8 cellular contexts compared by ENCODE assay signal in the genomic region with DNA sequence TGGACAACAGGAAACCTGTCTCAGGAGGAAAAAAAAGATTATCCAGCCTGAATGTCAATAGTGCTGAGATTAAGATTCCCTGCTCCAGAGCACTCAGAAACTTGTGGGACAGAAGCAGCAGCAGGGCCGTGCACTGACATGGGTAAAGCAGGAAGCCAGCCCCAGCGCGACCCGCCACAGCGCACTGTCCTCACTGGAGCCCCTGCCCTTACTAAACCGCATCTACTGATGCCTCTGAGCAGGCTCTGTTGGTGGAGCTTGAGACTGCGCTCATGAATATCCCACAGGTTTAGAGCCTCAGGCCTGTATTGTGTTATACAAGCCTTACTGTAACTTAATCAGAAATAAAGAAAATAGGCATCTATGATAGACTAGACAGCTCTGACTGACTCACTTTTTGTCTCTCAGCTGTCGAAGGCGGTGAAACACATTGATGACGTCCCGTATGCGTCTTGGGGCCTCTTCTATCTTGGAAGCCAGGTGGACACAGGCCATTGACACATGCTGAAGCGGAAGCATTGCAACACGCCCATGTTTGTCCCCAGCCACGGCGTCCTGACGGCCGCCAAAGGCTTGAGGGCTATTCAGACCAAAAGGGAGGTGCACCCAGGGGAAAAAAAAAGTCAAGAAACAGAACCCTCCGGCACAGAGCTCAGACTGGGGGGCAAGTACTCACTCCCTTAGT. TPM values are rescaled to one million over a fixed set of nuclear protein-coding genes. Genes with fewer than 3 reads are reported as not detected.
A peak's percentile ranks its signal among the peaks of the same experiment; 100 is the strongest.
DNase-seq lines count a peak whose midpoint lies in the region; ATAC-seq and TF ChIP-seq lines count a peak whose summit lies in the region.

No MANE protein-coding gene starts in this region.

- no peaks in the 10 kb centered on the region for H3F3A ChIP-seq in PC-3 (ENCODE audit: low read length, unreplicated experiment)

- H3K9me2 ChIP-seq in PC-3 (replicated peaks; ENCODE audit: low read length): no peaks in the 10 kb centered on the region

- POLR2A ChIA-PET in PC-3 (lab: Charles Lee; ENCODE audit: unreplicated experiment): no interaction called here

- H3K27ac ChIP-seq in PC-3 (ENCODE audit: low read length) (peak overlapping the region; percentile 58), endodermal cell (ENCODE audit: low read depth, low read length) (no peak overlapping the region), neuronal stem cell (replicated peaks; ENCODE audit: low read length) (no peak overlapping the region)

- WGBS in endodermal cell (ENCODE audit: insufficient coverage in 1 of 2, insufficient read length in 1 of 2), 2 experiments: 74 to 81% methylated on average over 18 to 19 of the region's 19 CpGs
- WGBS in neuronal stem cell (ENCODE audit: extremely low coverage in 2 of 2, insufficient read length in 2 of 2, insufficient replicate concordance in 1 of 2), 2 donors: no CpG with 5 or more reads among the region's 19 CpGs

- CTCF ChIA-PET in PC-3 (lab: Charles Lee): no interaction called here

- no peaks in the 10 kb centered on the region for H3K27me3 Mint-ChIP-seq in endodermal cell (ENCODE audit: insufficient read depth)

- H3K79me2 ChIP-seq in PC-3 (ENCODE audit: low read length): peaks cover 81% of the 10 kb centered on the region

- peak overlapping the region; percentile 98 for H2AK5ac ChIP-seq in neuronal stem cell (ENCODE audit: low read depth, low read length)

- no peak overlapping the region for H3K4ac ChIP-seq in neuronal stem cell (ENCODE audit: low read length)

- TF ChIP-seq CTCF in PC-3 (conservative IDR thresholded peaks at IDR 0.05; ENCODE audit: low read depth, low read length) (no peak), endodermal cell (conservative IDR thresholded peaks at IDR 0.05) (no peak)

- H4K91ac ChIP-seq in neuronal stem cell (ENCODE audit: low read depth, low read length, poor library complexity): no peak overlapping the region

- H3K4me3 ChIP-seq in PC-3 (ENCODE audit: low read length): peak overlapping the region; percentile 94
- peak overlapping the region; percentile 98 for H3K4me3 ChIP-seq in endodermal cell (ENCODE audit: low read length)
- peak overlapping the region; percentile 84 to 98 for H3K4me3 ChIP-seq in neuronal stem cell (ENCODE audit: low read length in 2 of 2)

- peaks cover 4% of the 10 kb centered on the region; the same call in 1 of the 2 replicates for H3K4me1 ChIP-seq in ES-I3 (ENCODE audit: insufficient read depth, low read length)
- H3K4me1 ChIP-seq in PC-3 (ENCODE audit: insufficient read depth, low read length): peaks cover 29% of the 10 kb centered on the region
- H3K4me1 ChIP-seq in endodermal cell (ENCODE audit: control insufficient read depth, insufficient read depth, low read length): peaks cover 20% of the 10 kb centered on the region
- H3K4me1 ChIP-seq in neuronal stem cell (ENCODE audit: control insufficient read depth in 2 of 2, insufficient read depth in 1 of 2, low read depth in 1 of 2, low read length in 2 of 2): peaks cover 11 to 14% of the 10 kb centered on the region in 2 donors

- H3K23ac ChIP-seq in neuronal stem cell (ENCODE audit: low read depth, low read length, poor library complexity): no peak overlapping the region

- H3K9me3 Mint-ChIP-seq in endodermal cell: no peaks in the 10 kb centered on the region

- ATAC-seq in PC-3: no peak
- no peak for ATAC-seq in HG02884 (IDR thresholded peaks at IDR 0.05; ENCODE audit: unreplicated experiment)

- H3K18ac ChIP-seq in neuronal stem cell (ENCODE audit: low read length): no peak overlapping the region

- peaks cover 25% of the 10 kb centered on the region for H3K79me1 ChIP-seq in neuronal stem cell (ENCODE audit: low read depth, low read length)

- H3K14ac ChIP-seq in neuronal stem cell (ENCODE audit: low read length): no peak overlapping the region

- peaks cover 69% of the 10 kb centered on the region for H3K36me3 Mint-ChIP-seq in endodermal cell (ENCODE audit: low read depth)

- H3K27me3 ChIP-seq in PC-3 (ENCODE audit: low read length) (no peaks in the 10 kb centered on the region), endodermal cell (ENCODE audit: control insufficient read depth, insufficient read depth, low read length, poor library complexity, severe bottlenecking) (no peaks in the 10 kb centered on the region), neuronal stem cell (ENCODE audit: control insufficient read depth in 3 of 3, insufficient read depth in 3 of 3, low read depth in 1 of 3, low read length in 3 of 3) (no peaks in the 10 kb centered on the region)

- H2BK120ac ChIP-seq in neuronal stem cell (ENCODE audit: low read depth, low read length): no peak overlapping the region

- peak overlapping the region; percentile 93 for H3K27ac Mint-ChIP-seq in endodermal cell

- H4K20me1 ChIP-seq in PC-3 (ENCODE audit: low read length): 0 out of 2 replicates have a peak, but pooled peaks cover 11% of the 10 kb centered on the region

- peaks cover 25% of the 10 kb centered on the region for H3K4me1 Mint-ChIP-seq in endodermal cell

- H3K4me2 ChIP-seq in PC-3 (ENCODE audit: low read length) (peak overlapping the region; percentile 89), neuronal stem cell (ENCODE audit: insufficient read depth, low read length, poor library complexity, severe bottlenecking) (peak overlapping the region; percentile 90)

- DNase-seq in PC-3 (peak; percentile 65), endodermal cell (no peak), neuronal stem cell (ENCODE audit: low spot score) (no peak), NCI-H2171 (lab: John Stamatoyannopoulos, UW) (no peak)
- DNase-seq in activated CD8-positive, alpha-beta memory T cell treated with anti-CD3 and anti-CD28 coated beads, Interleukin-2, amount 50 U/mL, for 4 hours: no peak
- no peak for DNase-seq in activated CD4-positive, CD25-positive, alpha-beta regulatory T cell (lab: John Stamatoyannopoulos, UW)

- no peak overlapping the region for H2BK12ac ChIP-seq in neuronal stem cell (ENCODE audit: low read length)

- TSS peak; percentile 57 for BruUV-seq in PC-3 (replicated peaks; lab: Mats Ljungman, UMichigan)

- H4K8ac ChIP-seq in neuronal stem cell (ENCODE audit: low read depth, low read length): no peak overlapping the region

- H3K4me3 Mint-ChIP-seq in endodermal cell: peak overlapping the region; percentile 88

- no peak overlapping the region for H2AFZ ChIP-seq in PC-3 (ENCODE audit: low read length)
- no peak overlapping the region for H2AFZ ChIP-seq in neuronal stem cell (ENCODE audit: low read length)

- no peak overlapping the region for H2BK15ac ChIP-seq in neuronal stem cell (ENCODE audit: low read length)

- H3K36me3 ChIP-seq in ES-I3 (ENCODE audit: insufficient read depth, low read length) (peaks cover 37% of the 10 kb centered on the region), PC-3 (ENCODE audit: low read depth, low read length) (peaks cover 47% of the 10 kb centered on the region), endodermal cell (ENCODE audit: control insufficient read depth, insufficient read depth, low read length) (peaks cover 70% of the 10 kb centered on the region), neuronal stem cell (replicated peaks in 1 of 2; ENCODE audit: control insufficient read depth in 2 of 2, insufficient read depth in 2 of 2, low read length in 2 of 2) (peaks cover 50 to 81% of the 10 kb centered on the region in 2 donors)

- H3K9me3 ChIP-seq in ES-I3 (ENCODE audit: control insufficient read depth, insufficient read depth, low read length) (no peaks in the 10 kb centered on the region), PC-3 (ENCODE audit: low read length) (no peaks in the 10 kb centered on the region), endodermal cell (ENCODE audit: control insufficient read depth, low read length) (no peaks in the 10 kb centered on the region), neuronal stem cell (replicated peaks in 1 of 2; ENCODE audit: control insufficient read depth in 2 of 2, insufficient read depth in 1 of 2, low read depth in 1 of 2, low read length in 2 of 2) (peaks cover 0 to 3% of the 10 kb centered on the region in 2 donors)

- no peak overlapping the region for H2BK5ac ChIP-seq in neuronal stem cell (ENCODE audit: low read length)

- intact Hi-C loops in PC-3 (cut with micrococcal nuclease): loop anchor here (2.0 kb wide), 2 partner anchors 21 to 107 kb away; no protein-coding TSS in a partner anchor

- H3K9ac ChIP-seq in ES-I3 (ENCODE audit: low read depth, low read length) (peak overlapping the region; percentile 76), PC-3 (ENCODE audit: low read length) (peak overlapping the region; percentile 98), endodermal cell (ENCODE audit: extremely low read depth, low read length, poor library complexity, severe bottlenecking) (peak overlapping the region; percentile 90), neuronal stem cell (ENCODE audit: low read depth, low read length, poor library complexity) (peak overlapping the region; percentile 100)

RNA-seq across cellular contexts. Expression of gene CCNL2, which starts 1.2 kb away (rescaled TPM):
- total RNA-seq in PC-3 (2014; rRNA removed): 356 and 385 TPM in 2 replicates
- 100 to 1,000 TPM; 187 to 244 TPM for total RNA-seq in endodermal cell
- polyA plus RNA-seq in endodermal cell (2013, experiment 1 of 2): 255 TPM
- polyA plus RNA-seq in endodermal cell (2013, experiment 2 of 2): 217 TPM
- polyA plus RNA-seq in neuronal stem cell (2013, experiment 1 of 2): 91.8 TPM
- polyA plus RNA-seq in neuronal stem cell (2013, experiment 2 of 2): 90.5 TPM

RNA-seq across cellular contexts. Expression of gene MRPL20, which starts 9.1 kb away (rescaled TPM):
- total RNA-seq in PC-3 (2014; rRNA removed) (439 and 506 TPM in 2 replicates), endodermal cell (100 to 1,000 TPM; 109 to 129 TPM)
- polyA plus RNA-seq in endodermal cell (2013, experiment 1 of 2): 104 TPM
- polyA plus RNA-seq in endodermal cell (2013, experiment 2 of 2): 98.2 TPM
- 132 TPM for polyA plus RNA-seq in neuronal stem cell (2013, experiment 1 of 2)
- 135 TPM for polyA plus RNA-seq in neuronal stem cell (2013, experiment 2 of 2)

RNA-seq across cellular contexts. Expression of gene AURKAIP1, which starts 23.0 kb away (rescaled TPM):
- total RNA-seq in PC-3 (2014; rRNA removed): 823 and 1,067 TPM in 2 replicates
- total RNA-seq in endodermal cell: 100 to 1,000 TPM; 159 to 162 TPM
- polyA plus RNA-seq in endodermal cell (2013, experiment 1 of 2): 82.4 TPM
- 74.8 TPM for polyA plus RNA-seq in endodermal cell (2013, experiment 2 of 2)
- polyA plus RNA-seq in neuronal stem cell (2013, experiment 1 of 2): 61.8 TPM
- 60.5 TPM for polyA plus RNA-seq in neuronal stem cell (2013, experiment 2 of 2)

RNA-seq across cellular contexts. Expression of gene ANKRD65, which starts 23.1 kb away (rescaled TPM):
- total RNA-seq in PC-3 (2014; rRNA removed) (0.18 and 1.1 TPM in 2 replicates), endodermal cell (1 to 10 TPM; 1.6 TPM)
- 0.78 TPM for polyA plus RNA-seq in endodermal cell (2013, experiment 1 of 2)
- 1.7 TPM for polyA plus RNA-seq in endodermal cell (2013, experiment 2 of 2)
- polyA plus RNA-seq in neuronal stem cell (2013, experiment 1 of 2): 2.0 TPM
- polyA plus RNA-seq in neuronal stem cell (2013, experiment 2 of 2): 2.0 TPM

RNA-seq across cellular contexts. Expression of gene VWA1, which starts 37.5 kb away (rescaled TPM):
- total RNA-seq in PC-3 (2014; rRNA removed): 59.1 and 74.5 TPM in 2 replicates
- total RNA-seq in endodermal cell: 10 to 100 TPM; 12.7 to 17.4 TPM
- polyA plus RNA-seq in endodermal cell (2013, experiment 1 of 2): 10.3 TPM
- polyA plus RNA-seq in endodermal cell (2013, experiment 2 of 2): 5.6 TPM
- 5.0 TPM for polyA plus RNA-seq in neuronal stem cell (2013, experiment 1 of 2)
- 4.8 TPM for polyA plus RNA-seq in neuronal stem cell (2013, experiment 2 of 2)
